In genomic region chr2:241237047-241237446, GRCh38 we compare ENCODE assay signal across 18 cellular contexts. TPM values are rescaled to one million over a fixed set of nuclear protein-coding genes. Genes with fewer than 3 reads are reported as not detected.
DNase-seq lines count a peak whose midpoint lies in the region; ATAC-seq and TF ChIP-seq lines count a peak whose summit lies in the region.
"Had no signal": no experiment of that assay in that cellular context is flagged by ENCODE, and none has a peak within 500 bp of the region (broad histone marks: within the 10 kb centered on the region; RNA-seq: fewer than 3 reads in every experiment).

No MANE protein-coding gene starts in this region.

- peak overlapping the region; percentile 54 for H3K27ac Mint-ChIP-seq in activated T-cell treated with anti-CD3 and anti-CD28 coated beads, Interleukin-2, amount 50 U/mL, for 24 hours
- H3K27ac Mint-ChIP-seq in T-helper 17 cell, result peak overlapping the region; percentile 61

- H3K9me3 ChIP-seq in T-helper 17 cell (ENCODE audit: control insufficient read depth, low read length, poor library complexity, severe bottlenecking) (no peaks in the 10 kb centered on the region), osteoblast (ENCODE audit: low read depth, low read length) (no peaks in the 10 kb centered on the region)

- peaks cover 88% of the 10 kb centered on the region for H4K20me1 ChIP-seq in osteoblast (ENCODE audit: insufficient read depth, low read length)

- no peak overlapping the region for H2AFZ ChIP-seq in osteoblast (ENCODE audit: low read length)

- H3K36me3 Mint-ChIP-seq in activated T-cell treated with anti-CD3 and anti-CD28 coated beads, Interleukin-2, amount 50 U/mL, for 24 hours (ENCODE audit: low read depth), result peaks cover 98% of the 10 kb centered on the region
- peaks cover 20% of the 10 kb centered on the region for H3K36me3 Mint-ChIP-seq in T-helper 17 cell (ENCODE audit: low read depth)

- no peak overlapping the region for H3K4me3 ChIP-seq in dorsolateral prefrontal cortex
- H3K4me3 ChIP-seq in osteoblast (ENCODE audit: insufficient read depth, low read length), result no peak overlapping the region
- H3K4me3 ChIP-seq in H7 (ENCODE audit: insufficient read depth, low read depth, low read length), result no peak overlapping the region

- H3K4me1 ChIP-seq in osteoblast (ENCODE audit: insufficient read depth, low read length), result no peaks in the 10 kb centered on the region

- no peaks in the 10 kb centered on the region for H3K4me1 Mint-ChIP-seq in activated T-cell treated with anti-CD3 and anti-CD28 coated beads, Interleukin-2, amount 50 U/mL, for 24 hours (ENCODE audit: low read depth)
- H3K4me1 Mint-ChIP-seq in T-helper 17 cell, result peaks cover 5% of the 10 kb centered on the region

- TF ChIP-seq CTCF in dorsolateral prefrontal cortex (IDR thresholded peaks at IDR 0.05 in 54 of 56, conservative IDR thresholded peaks at IDR 0.05 in 2 of 56; ENCODE audit: low read depth in 1 of 56, partially characterized antibody in 56 of 56) (no peak), osteoblast (IDR thresholded peaks at IDR 0.05; ENCODE audit: extremely low read depth, low read depth, low read length) (no peak)

- intact Hi-C loops in dorsolateral prefrontal cortex (cut with DNase I), result loop anchor here in 1 of 2 donors (5.0 kb wide), 1 partner anchor 35 kb away; no protein-coding TSS in a partner anchor

- peaks cover 87% of the 10 kb centered on the region for H3K79me2 ChIP-seq in osteoblast (ENCODE audit: insufficient read depth, low read length)

- no peak overlapping the region for H3K4me3 Mint-ChIP-seq in activated T-cell treated with anti-CD3 and anti-CD28 coated beads, Interleukin-2, amount 50 U/mL, for 24 hours
- no peak overlapping the region for H3K4me3 Mint-ChIP-seq in T-helper 17 cell

- no peak for DNase-seq in activated T-cell treated with anti-CD3 and anti-CD28 coated beads, Interleukin-2, amount 50 U/mL, for 24 hours
- DNase-seq in activated T-cell treated with anti-CD3 and anti-CD28 coated beads for 4 hours (no peak), T-helper 17 cell (no peak), dorsolateral prefrontal cortex (peak in 3 of 10 donors; percentile 2 to 35 (median 33)), osteoblast (ENCODE audit: insufficient read length, low spot score, missing footprints) (peak; percentile 57), H7 (no peak)
- no peak for DNase-seq in activated T-cell treated with anti-CD3 and anti-CD28 coated beads, Interleukin-2, amount 50 U/mL, for 1 hour
- DNase-seq: AML-193, DMS79 treated with DMSO at 0.1 percent for 48 hours, KG1, MV-4-11, NCI-H187 treated with DMSO at 0.1 percent for 48 hours, NCI-H2227 treated with DMSO at 0.1 percent for 48 hours, NCI-H524, NCI-H82 had no signal

- no peaks in the 10 kb centered on the region for H3K27me3 ChIP-seq in dorsolateral prefrontal cortex
- no peaks in the 10 kb centered on the region for H3K27me3 ChIP-seq in osteoblast (ENCODE audit: insufficient read depth, low read length)
- no peaks in the 10 kb centered on the region for H3K27me3 ChIP-seq in H7 (ENCODE audit: control insufficient read depth, insufficient read depth, low read length)

- ATAC-seq in T-helper 17 cell (no peak), GM21723 (IDR thresholded peaks at IDR 0.05; ENCODE audit: unreplicated experiment) (no peak)

- H3K36me3 ChIP-seq in osteoblast (ENCODE audit: insufficient read depth, low read length), result peaks cover 91% of the 10 kb centered on the region
- peaks cover 68% of the 10 kb centered on the region for H3K36me3 ChIP-seq in H7 (replicated peaks; ENCODE audit: control insufficient read depth, insufficient read depth, low read length)

- H3K4me2 ChIP-seq in osteoblast (ENCODE audit: insufficient read depth, low read length), result no peak overlapping the region

- H3K27me3 Mint-ChIP-seq in activated T-cell treated with anti-CD3 and anti-CD28 coated beads, Interleukin-2, amount 50 U/mL, for 24 hours, result no peaks in the 10 kb centered on the region
- no peaks in the 10 kb centered on the region for H3K27me3 Mint-ChIP-seq in T-helper 17 cell

- H3K9me3 Mint-ChIP-seq in activated T-cell treated with anti-CD3 and anti-CD28 coated beads, Interleukin-2, amount 50 U/mL, for 24 hours, result no peaks in the 10 kb centered on the region

- peak overlapping the region in 34 of 59 donors; percentile 3 to 71 (median 36) for H3K27ac ChIP-seq in dorsolateral prefrontal cortex
- no peak overlapping the region for H3K27ac ChIP-seq in osteoblast (ENCODE audit: low read depth, low read length)
- H3K27ac ChIP-seq: 22Rv1, C4-2B had no signal

RNA-seq across cellular contexts. Expression of gene ANO7, which starts 48.6 kb away (rescaled TPM):
- total RNA-seq in T-helper 17 cell, result under 1 TPM; 0.16 to 0.20 TPM
- 10 to 100 TPM in 10 of 120 experiments, 1 to 10 TPM in 110; 1.8 to 24.3 (median 6.2) TPM for total RNA-seq in dorsolateral prefrontal cortex
- 1.2 and 1.8 TPM in 2 replicates for total RNA-seq in osteoblast
- total RNA-seq in H7 (2014; rRNA removed; shearing (Covaris generic)), result 2.0 and 4.0 TPM in 2 replicates
